12 cellular contexts compared by ENCODE assay signal in genomic region chr11:76610371-76610770, GRCh38.
"Had no signal": no experiment of that assay in that cellular context is flagged by ENCODE, and none has a peak within 500 bp of the region (broad histone marks: within the 10 kb centered on the region; RNA-seq: fewer than 3 reads in every experiment).

No MANE protein-coding gene starts in this region.

- H3K27me3 ChIP-seq: left lung, thyroid gland, vagina had no signal

- H3K4me1 ChIP-seq: parathyroid adenoma had no signal

- H3K4me3 Mint-ChIP-seq: activated CD4-positive, alpha-beta memory T cell treated with anti-CD3 and anti-CD28 coated beads for 36 hours; activated naive CD4-positive, alpha-beta T cell treated with anti-CD3 and anti-CD28 coated beads for 36 hours; mesothelial cell of epicardium; T-helper 2 cell treated with Interferon-gamma antibody and Interleukin-4, amounts not matched to agents 5 μg/mL and 100 μg/mL, for 36 hours had no signal

- H3K27ac Mint-ChIP-seq: activated CD4-positive, alpha-beta memory T cell treated with anti-CD3 and anti-CD28 coated beads for 36 hours; activated naive CD4-positive, alpha-beta T cell treated with anti-CD3 and anti-CD28 coated beads for 36 hours; mesothelial cell of epicardium; T-helper 2 cell treated with Interferon-gamma antibody and Interleukin-4, amounts not matched to agents 5 μg/mL and 100 μg/mL, for 36 hours had no signal

- H3K9me3 ChIP-seq: left lung, thyroid gland, vagina had no signal

- H3K79me2 ChIP-seq: parathyroid adenoma had no signal

- H3K4me3 ChIP-seq: left lung, skin epidermis, thyroid gland, vagina had no signal

- H3K36me3 ChIP-seq: left lung, thyroid gland, vagina had no signal

- H3K27ac ChIP-seq: left lung, parathyroid adenoma, vagina had no signal

- ATAC-seq: activated CD4-positive, CD25-positive, alpha-beta regulatory T cell treated with anti-CD3 and anti-CD28 coated beads, Interleukin-2, amount 50 U/mL, for 24 hours; left lung had no signal

- H3K36me3 Mint-ChIP-seq: activated CD4-positive, alpha-beta memory T cell treated with anti-CD3 and anti-CD28 coated beads for 36 hours; mesothelial cell of epicardium had no signal

- H3K9me3 Mint-ChIP-seq: activated CD4-positive, alpha-beta memory T cell treated with anti-CD3 and anti-CD28 coated beads for 36 hours; activated naive CD4-positive, alpha-beta T cell treated with anti-CD3 and anti-CD28 coated beads for 36 hours; T-helper 2 cell treated with Interferon-gamma antibody and Interleukin-4, amounts not matched to agents 5 μg/mL and 100 μg/mL, for 36 hours had no signal

- H3K9ac ChIP-seq: parathyroid adenoma had no signal

- DNase-seq: activated CD4-positive, alpha-beta memory T cell treated with anti-CD3 and anti-CD28 coated beads for 36 hours; activated naive CD4-positive, alpha-beta T cell treated with anti-CD3 and anti-CD28 coated beads for 36 hours; erythroblast; left lung; SW 1271; thyroid gland had no signal
